11 cellular contexts compared by ENCODE assay signal in genomic region chr9:121707477-121708424, GRCh38. TPM values are rescaled to one million over a fixed set of nuclear protein-coding genes. Genes with fewer than 3 reads are reported as not detected.
A peak's percentile ranks its signal among the peaks of the same experiment; 100 is the strongest.
DNase-seq lines count a peak whose midpoint lies in the region; ATAC-seq and TF ChIP-seq lines count a peak whose summit lies in the region.
"Had no signal": no experiment of that assay in that cellular context is flagged by ENCODE, and none has a peak within 500 bp of the region (broad histone marks: within the 10 kb centered on the region; RNA-seq: fewer than 3 reads in every experiment).

No MANE protein-coding gene starts in this region.

- 80% methylated on average over 7 of the region's 7 CpGs for WGBS in hepatocyte (ENCODE audit: low lambda C conversion rate, missing lambda C conversion rate)

- TF ChIP-seq CTCF in hepatocyte (IDR thresholded peaks at IDR 0.05; ENCODE audit: poor library complexity) = no peak

- no peaks in the 10 kb centered on the region for H3K9me3 ChIP-seq in hepatocyte (ENCODE audit: low read depth)
- H3K9me3 ChIP-seq: gastroesophageal sphincter had no signal

- DNase-seq in epithelial cell of prostate (ENCODE audit: low read depth, low spot score) (no peak), hepatocyte (ENCODE audit: low spot score) (no peak), epidermal melanocyte (ENCODE audit: insufficient read length, low spot score) (no peak), hepatic stellate cell (ENCODE audit: low spot score) (no peak), NCI-H748 treated with DMSO at 0.1 percent for 48 hours (lab: John Stamatoyannopoulos, UW) (no peak)
- DNase-seq: activated T-cell treated with anti-CD3 and anti-CD28 coated beads, Interleukin-2, amount 50 U/mL, for 48 hours; NCI-H510A had no signal

- no peak overlapping the region for H3K4me3 ChIP-seq in hepatocyte
- H3K4me3 ChIP-seq: gastroesophageal sphincter had no signal

- no peaks in the 10 kb centered on the region for H3K36me3 ChIP-seq in hepatocyte (replicated peaks; ENCODE audit: insufficient read depth, low read depth)
- H3K36me3 ChIP-seq: gastroesophageal sphincter had no signal

- peaks cover 65% of the 10 kb centered on the region for H4K20me1 ChIP-seq in hepatocyte (ENCODE audit: insufficient read depth, poor library complexity, severe bottlenecking)

- no peaks in the 10 kb centered on the region for H3K27me3 ChIP-seq in hepatocyte
- H3K27me3 ChIP-seq: gastroesophageal sphincter had no signal

- H3K79me2 ChIP-seq in hepatocyte = peaks cover 87% of the 10 kb centered on the region

- H2AFZ ChIP-seq in hepatocyte = no peak overlapping the region

- H3K9me2 ChIP-seq in hepatocyte (replicated peaks; ENCODE audit: insufficient read depth) = no peaks in the 10 kb centered on the region

- H3K4me2 ChIP-seq in hepatocyte = no peak overlapping the region

- peaks cover 4% of the 10 kb centered on the region for H3K4me1 ChIP-seq in hepatocyte (ENCODE audit: insufficient read depth)

- H3K27ac ChIP-seq in epithelial cell of prostate (peak overlapping the region; percentile 2), hepatocyte (no peak overlapping the region)

- ATAC-seq in GM18511 (IDR thresholded peaks at IDR 0.05; ENCODE audit: unreplicated experiment) = peak; percentile 95
- ATAC-seq in GM21423 (IDR thresholded peaks at IDR 0.05; ENCODE audit: unreplicated experiment) = peak; percentile 95
- peak; percentile 94 for ATAC-seq in HG03342 (IDR thresholded peaks at IDR 0.05; ENCODE audit: unreplicated experiment)
- ATAC-seq: gastroesophageal sphincter had no signal

RNA-seq across cellular contexts. Expression of gene DAB2IP, which starts 56.3 kb away (rescaled TPM):
- total RNA-seq in hepatocyte = 23.6 and 31.0 TPM in 2 replicates
- polyA plus RNA-seq in hepatocyte = 11.1 and 11.6 TPM in 2 replicates
